In the genomic region with DNA sequence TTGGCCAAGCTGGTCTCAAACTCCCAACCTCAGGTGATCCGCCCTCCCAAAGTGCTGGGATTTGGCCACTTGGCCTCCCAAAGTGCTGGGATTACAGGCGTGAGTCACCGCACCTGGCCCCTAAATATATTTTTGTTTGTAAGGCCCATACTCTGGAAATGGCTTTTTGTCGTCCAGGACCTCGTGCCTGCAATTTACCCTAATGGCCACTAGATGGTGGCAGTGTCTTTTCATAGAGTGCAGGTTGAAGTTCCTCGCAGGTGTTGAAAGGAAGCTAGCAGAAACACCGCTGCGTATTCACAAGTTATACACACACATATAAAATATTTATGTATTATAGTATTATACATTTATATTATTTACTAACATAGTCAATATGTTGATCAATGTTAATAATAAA, we compare ENCODE assay signal across 8 cellular contexts.
DNase-seq lines count a peak whose midpoint lies in the region; ATAC-seq and TF ChIP-seq lines count a peak whose summit lies in the region.

No MANE protein-coding gene starts in this region.

- no peaks in the 10 kb centered on the region for H3F3A ChIP-seq in smooth muscle cell (ENCODE audit: low read depth)

- H3K9ac ChIP-seq in colonic mucosa (ENCODE audit: low read depth in 2 of 2, low read length in 2 of 2) (no peak overlapping the region), smooth muscle cell (ENCODE audit: low read depth) (no peak overlapping the region)

- H4K20me1 ChIP-seq in smooth muscle cell (ENCODE audit: low read depth), result no peaks in the 10 kb centered on the region

- ATAC-seq in activated CD8-positive, alpha-beta T cell treated with anti-CD3 and anti-CD28 coated beads for 36 hours, result no peak
- ATAC-seq in activated CD8-positive, alpha-beta T cell treated with anti-CD3 and anti-CD28 coated beads, Interleukin-2, amount 10 ng/mL, durations not matched to agents 7 days and 5 days, result no peak
- ATAC-seq in HG03159 (IDR thresholded peaks at IDR 0.05; ENCODE audit: unreplicated experiment) (no peak), Right ventricle myocardium inferior (no peak)

- CTCF ChIA-PET in activated CD8-positive, alpha-beta T cell treated with anti-CD3 and anti-CD28 coated beads for 36 hours (lab: Charles Lee), result interaction anchor here (0.8 to 1.5 kb wide), 11 partner anchors 11 to 1425 kb away, joined by 3 to 5 read pairs (median 3); no protein-coding TSS in a partner anchor
- CTCF ChIA-PET in activated CD8-positive, alpha-beta T cell treated with anti-CD3 and anti-CD28 coated beads, Interleukin-2, amount 10 ng/mL, durations not matched to agents 7 days and 5 days (lab: Charles Lee), result interaction anchor here (1.3 kb wide), 2 partner anchors 13 to 892 kb away, joined by 3 to 6 read pairs; no protein-coding TSS in a partner anchor

- no peak overlapping the region for H3K4me2 ChIP-seq in smooth muscle cell

- H2AFZ ChIP-seq in smooth muscle cell (ENCODE audit: low read depth), result no peak overlapping the region

- POLR2A ChIA-PET in activated CD8-positive, alpha-beta T cell treated with anti-CD3 and anti-CD28 coated beads for 36 hours (lab: Charles Lee), result no interaction called here
- POLR2A ChIA-PET in activated CD8-positive, alpha-beta T cell treated with anti-CD3 and anti-CD28 coated beads, Interleukin-2, amount 10 ng/mL, durations not matched to agents 7 days and 5 days (lab: Charles Lee), result no interaction called here

- WGBS in smooth muscle cell (ENCODE audit: low lambda C conversion rate), result 70% methylated on average over 8 of the region's 8 CpGs

- no peak overlapping the region for H3K4me3 ChIP-seq in colonic mucosa
- no peak overlapping the region for H3K4me3 ChIP-seq in smooth muscle cell

- no peaks in the 10 kb centered on the region for H3K4me1 Mint-ChIP-seq in activated CD8-positive, alpha-beta T cell treated with anti-CD3 and anti-CD28 coated beads for 36 hours (ENCODE audit: low read depth)
- no peaks in the 10 kb centered on the region for H3K4me1 Mint-ChIP-seq in activated CD8-positive, alpha-beta T cell treated with anti-CD3 and anti-CD28 coated beads, Interleukin-2, amount 10 ng/mL, durations not matched to agents 7 days and 5 days (ENCODE audit: low read depth)

- H3K36me3 Mint-ChIP-seq in activated CD8-positive, alpha-beta T cell treated with anti-CD3 and anti-CD28 coated beads for 36 hours (ENCODE audit: low read depth), result no peaks in the 10 kb centered on the region
- no peaks in the 10 kb centered on the region for H3K36me3 Mint-ChIP-seq in activated CD8-positive, alpha-beta T cell treated with anti-CD3 and anti-CD28 coated beads, Interleukin-2, amount 10 ng/mL, durations not matched to agents 7 days and 5 days (ENCODE audit: low read depth)

- H3K9me3 Mint-ChIP-seq in activated CD8-positive, alpha-beta T cell treated with anti-CD3 and anti-CD28 coated beads for 36 hours, result no peaks in the 10 kb centered on the region
- no peaks in the 10 kb centered on the region for H3K9me3 Mint-ChIP-seq in activated CD8-positive, alpha-beta T cell treated with anti-CD3 and anti-CD28 coated beads, Interleukin-2, amount 10 ng/mL, durations not matched to agents 7 days and 5 days (ENCODE audit: insufficient read depth)

- H3K4me1 ChIP-seq in colonic mucosa (no peaks in the 10 kb centered on the region), smooth muscle cell (ENCODE audit: low read depth) (no peaks in the 10 kb centered on the region)

- no peaks in the 10 kb centered on the region for H3K27me3 ChIP-seq in colonic mucosa
- H3K27me3 ChIP-seq in smooth muscle cell (ENCODE audit: low read depth), result no peaks in the 10 kb centered on the region

- H3K9me3 ChIP-seq in colonic mucosa, result no peaks in the 10 kb centered on the region
- H3K9me3 ChIP-seq in smooth muscle cell (replicated peaks; ENCODE audit: low read depth), result no peaks in the 10 kb centered on the region

- no peaks in the 10 kb centered on the region for H3K27me3 Mint-ChIP-seq in activated CD8-positive, alpha-beta T cell treated with anti-CD3 and anti-CD28 coated beads for 36 hours
- H3K27me3 Mint-ChIP-seq in activated CD8-positive, alpha-beta T cell treated with anti-CD3 and anti-CD28 coated beads, Interleukin-2, amount 10 ng/mL, durations not matched to agents 7 days and 5 days (ENCODE audit: low read depth), result no peaks in the 10 kb centered on the region

- H3K27ac Mint-ChIP-seq in activated CD8-positive, alpha-beta T cell treated with anti-CD3 and anti-CD28 coated beads for 36 hours, result no peak overlapping the region
- H3K27ac Mint-ChIP-seq in activated CD8-positive, alpha-beta T cell treated with anti-CD3 and anti-CD28 coated beads, Interleukin-2, amount 10 ng/mL, durations not matched to agents 7 days and 5 days, result no peak overlapping the region

- no peak overlapping the region for H3K4me3 Mint-ChIP-seq in activated CD8-positive, alpha-beta T cell treated with anti-CD3 and anti-CD28 coated beads for 36 hours
- no peak overlapping the region for H3K4me3 Mint-ChIP-seq in activated CD8-positive, alpha-beta T cell treated with anti-CD3 and anti-CD28 coated beads, Interleukin-2, amount 10 ng/mL, durations not matched to agents 7 days and 5 days

- intact Hi-C loops in activated CD8-positive, alpha-beta T cell treated with anti-CD3 and anti-CD28 coated beads for 36 hours (cut with micrococcal nuclease), result no loop called here
- intact Hi-C loops in colonic mucosa (cut with DNase I), result no loop called here
- intact Hi-C loops in head of caudate nucleus (cut with DNase I), result no loop called here
- intact Hi-C loops in Right ventricle myocardium inferior (cut with DNase I), result no loop called here

- no peaks in the 10 kb centered on the region for H3K79me2 ChIP-seq in smooth muscle cell (ENCODE audit: low read depth)

- DNase-seq in activated CD8-positive, alpha-beta T cell treated with anti-CD3 and anti-CD28 coated beads for 36 hours, result peak; percentile 11
- no peak for DNase-seq in activated CD8-positive, alpha-beta T cell treated with anti-CD3 and anti-CD28 coated beads, Interleukin-2, amount 10 ng/mL, durations not matched to agents 7 days and 5 days
- DNase-seq in NAMALWA (ENCODE audit: low spot score), result peak; percentile 36
- peak; percentile 25 for DNase-seq in colonic mucosa
- DNase-seq in smooth muscle cell (lab: John Stamatoyannopoulos, UW; ENCODE audit: unreplicated experiment), result no peak
- DNase-seq in head of caudate nucleus, result no peak
- DNase-seq in Right ventricle myocardium inferior (ENCODE audit: missing footprints), result no peak

- TF ChIP-seq CTCF in activated CD8-positive, alpha-beta T cell treated with anti-CD3 and anti-CD28 coated beads for 36 hours (IDR thresholded peaks at IDR 0.05), result peak; percentile 78
- TF ChIP-seq CTCF in colonic mucosa (IDR thresholded peaks at IDR 0.05) (peak; percentile 62), smooth muscle cell (IDR thresholded peaks at IDR 0.05; ENCODE audit: borderline replicate concordance, insufficient read depth, poor library complexity, severe bottlenecking) (peak; percentile 54)

- H3K27ac ChIP-seq in colonic mucosa (no peak overlapping the region), smooth muscle cell (ENCODE audit: low read depth) (no peak overlapping the region)

- H3K36me3 ChIP-seq in colonic mucosa (no peaks in the 10 kb centered on the region), smooth muscle cell (ENCODE audit: low read depth) (no peaks in the 10 kb centered on the region)

Comparison
In these comparisons a context has a peak if more than half of its experiments do, and no peak if none do; other contexts are left out.
1. DNase-seq: peak in activated CD8-positive, alpha-beta T cell treated with anti-CD3 and anti-CD28 coated beads for 36 hours (single experiment), NAMALWA (single experiment) and colonic mucosa (single experiment); none in activated CD8-positive, alpha-beta T cell treated with anti-CD3 and anti-CD28 coated beads, Interleukin-2, amount 10 ng/mL, durations not matched to agents 7 days and 5 days (single experiment), smooth muscle cell (single experiment), head of caudate nucleus (0 of 42) and Right ventricle myocardium inferior (single experiment).
2. Peak in every context shown above with its lines, with median percentiles within 50 percentile points of each other: CTCF ChIP-seq.